ENCODE assay signal across 15 cellular contexts in genomic region chr6:13613029-13613594, GRCh38. TPM values are rescaled to one million over a fixed set of nuclear protein-coding genes. Genes with fewer than 3 reads are reported as not detected.
DNase-seq lines count a peak whose midpoint lies in the region; ATAC-seq, FAIRE-seq and TF ChIP-seq lines count a peak whose summit lies in the region.
"Had no signal": no experiment of that assay in that cellular context is flagged by ENCODE, and none has a peak within 500 bp of the region (broad histone marks: within the 10 kb centered on the region; RNA-seq: fewer than 3 reads in every experiment).

No MANE protein-coding gene starts in this region.

- H3K36me3 ChIP-seq in KMS-11 (ENCODE audit: insufficient read depth) (no peaks in the 10 kb centered on the region), skeletal muscle satellite cell (ENCODE audit: insufficient read depth, low read length) (peaks cover 14% of the 10 kb centered on the region)

- no peak for TF ChIP-seq CTCF in KMS-11 (conservative IDR thresholded peaks at IDR 0.05; ENCODE audit: low read depth, low read length)

- no peak overlapping the region for H2AFZ ChIP-seq in KMS-11 (ENCODE audit: low read depth)

- H3K4me3 ChIP-seq in KMS-11 (IDR thresholded peaks at IDR 0.05; ENCODE audit: insufficient read depth, low read depth, low read length) (no peak overlapping the region), skeletal muscle satellite cell (ENCODE audit: low read length) (no peak overlapping the region)

- H3K4me1 ChIP-seq in KMS-11 (ENCODE audit: low read depth, poor library complexity, severe bottlenecking) (peaks cover 56% of the 10 kb centered on the region), skeletal muscle satellite cell (ENCODE audit: control insufficient read depth, insufficient read depth, low read length) (peaks cover 23% of the 10 kb centered on the region)

- 0 out of 2 replicates have a peak, but pooled peaks cover 9% of the 10 kb centered on the region for H4K20me1 ChIP-seq in KMS-11 (ENCODE audit: insufficient read depth)

- no peaks in the 10 kb centered on the region for H3K9me3 ChIP-seq in skeletal muscle satellite cell (replicated peaks; ENCODE audit: low read length)

- no peaks in the 10 kb centered on the region for H3K9me3 Mint-ChIP-seq in activated naive CD4-positive, alpha-beta T cell treated with anti-CD3 and anti-CD28 coated beads, Interleukin-2, amount 50 U/mL, for 24 hours
- no peaks in the 10 kb centered on the region for H3K9me3 Mint-ChIP-seq in activated naive CD8-positive, alpha-beta T cell (ENCODE audit: low read depth)
- H3K9me3 Mint-ChIP-seq: effector memory CD8-positive, alpha-beta T cell had no signal

- H3K27me3 Mint-ChIP-seq in activated naive CD4-positive, alpha-beta T cell treated with anti-CD3 and anti-CD28 coated beads, Interleukin-2, amount 50 U/mL, for 24 hours = no peaks in the 10 kb centered on the region
- no peaks in the 10 kb centered on the region for H3K27me3 Mint-ChIP-seq in activated naive CD8-positive, alpha-beta T cell
- H3K27me3 Mint-ChIP-seq: effector memory CD8-positive, alpha-beta T cell had no signal

- intact Hi-C loops in posterior cingulate gyrus (cut with DNase I) = loop anchor here (10.0 kb wide), 1 partner anchor 452 kb away; no protein-coding TSS in a partner anchor

- no peak for FAIRE-seq in HTR-8/SVneo (lab: Jason Lieb, UNC)
- FAIRE-seq: bronchial epithelial cell had no signal

- H3K27ac Mint-ChIP-seq in activated naive CD4-positive, alpha-beta T cell treated with anti-CD3 and anti-CD28 coated beads, Interleukin-2, amount 50 U/mL, for 24 hours = peak overlapping the region; percentile 1
- H3K27ac Mint-ChIP-seq in activated naive CD8-positive, alpha-beta T cell = peak overlapping the region; percentile 98

- H3K27me3 ChIP-seq in KMS-11 (ENCODE audit: insufficient read depth, low read depth) = no peaks in the 10 kb centered on the region
- H3K27me3 ChIP-seq in skeletal muscle satellite cell (ENCODE audit: control insufficient read depth, insufficient read depth, low read length) = no peaks in the 10 kb centered on the region

- no peak for DNase-seq in activated naive CD4-positive, alpha-beta T cell treated with anti-CD3 and anti-CD28 coated beads, Interleukin-2, amount 50 U/mL, for 16 hours
- DNase-seq in HTR-8/SVneo (ENCODE audit: insufficient read length, low spot score) (no peak), posterior cingulate gyrus (no peak)
- DNase-seq: activated effector memory CD4-positive, alpha-beta T cell treated with anti-CD3 and anti-CD28 coated beads, Interleukin-2, amount 50 U/mL, for 16 hours; DMS 273 treated with DMSO at 0.1 percent for 48 hours; effector memory CD8-positive, alpha-beta T cell; NCI-H1417; NCI-H446 treated with DMSO at 0.1 percent for 48 hours; substantia nigra had no signal

- H3K4me2 ChIP-seq in KMS-11 (peak overlapping the region; percentile 92), skeletal muscle satellite cell (ENCODE audit: low read length) (peak overlapping the region; percentile 98)

- H3K9ac ChIP-seq in KMS-11 (no peak overlapping the region), skeletal muscle satellite cell (ENCODE audit: low read depth, low read length) (no peak overlapping the region)

- H3K4me3 Mint-ChIP-seq in activated naive CD4-positive, alpha-beta T cell treated with anti-CD3 and anti-CD28 coated beads, Interleukin-2, amount 50 U/mL, for 24 hours = no peak overlapping the region
- H3K4me3 Mint-ChIP-seq in activated naive CD8-positive, alpha-beta T cell = no peak overlapping the region

- peaks cover 41% of the 10 kb centered on the region for H3K79me2 ChIP-seq in KMS-11 (ENCODE audit: insufficient read depth, low read depth)

- ATAC-seq in GM19351 (IDR thresholded peaks at IDR 0.05; ENCODE audit: unreplicated experiment) = no peak
- ATAC-seq: effector memory CD8-positive, alpha-beta T cell had no signal

- peaks cover 18% of the 10 kb centered on the region for H3K36me3 Mint-ChIP-seq in activated naive CD4-positive, alpha-beta T cell treated with anti-CD3 and anti-CD28 coated beads, Interleukin-2, amount 50 U/mL, for 24 hours
- H3K36me3 Mint-ChIP-seq in activated naive CD8-positive, alpha-beta T cell = peaks cover 5% of the 10 kb centered on the region

- H3K4me1 Mint-ChIP-seq in activated naive CD4-positive, alpha-beta T cell treated with anti-CD3 and anti-CD28 coated beads, Interleukin-2, amount 50 U/mL, for 24 hours = peaks cover 33% of the 10 kb centered on the region
- H3K4me1 Mint-ChIP-seq in activated naive CD8-positive, alpha-beta T cell (ENCODE audit: low read depth) = peaks cover 42% of the 10 kb centered on the region

- H3K27ac ChIP-seq in KMS-11 = peak overlapping the region; percentile 93; the same call in 1 of the 2 replicates

RNA-seq across cellular contexts. Expression of gene NOL7, which starts 2.0 kb away (rescaled TPM):
- 73.4 and 81.4 TPM in 2 replicates for total RNA-seq in skeletal muscle satellite cell (2012; rRNA removed)

RNA-seq across cellular contexts. Expression of gene SIRT5, which starts 38.7 kb away (rescaled TPM):
- total RNA-seq in skeletal muscle satellite cell (2012; rRNA removed) = 5.3 and 6.3 TPM in 2 replicates
